In genomic region chr3:13588971-13589370, GRCh38 we compare ENCODE assay signal across 31 cellular contexts. TPM values are rescaled to one million over a fixed set of nuclear protein-coding genes. Genes with fewer than 3 reads are reported as not detected.
"Had no signal": no experiment of that assay in that cellular context is flagged by ENCODE, and none has a peak within 500 bp of the region (broad histone marks: within the 10 kb centered on the region; RNA-seq: fewer than 3 reads in every experiment).

No MANE protein-coding gene starts in this region.

- H3K9me3 ChIP-seq: breast epithelium, gastroesophageal sphincter, pancreas, prostate gland, testis, transverse colon, uterus had no signal

- H3K27ac Mint-ChIP-seq: activated naive CD4-positive, alpha-beta T cell treated with anti-CD3 and anti-CD28 coated beads for 36 hours; activated naive CD8-positive, alpha-beta T cell treated with anti-CD3 and anti-CD28 coated beads, Interleukin-2, amount 10 ng/mL, durations not matched to agents 7 days and 5 days; effector memory CD8-positive, alpha-beta T cell; mesothelial cell of epicardium; naive B cell; nephron progenitor cell; T-cell; T-helper 2 cell treated with Interferon-gamma antibody and Interleukin-4, amounts not matched to agents 5 μg/mL and 100 μg/mL, for 36 hours had no signal

- H3K36me3 ChIP-seq: breast epithelium, gastroesophageal sphincter, pancreas, prostate gland, transverse colon, uterus had no signal

- H3K4me3 ChIP-seq: breast epithelium, coronary artery, dorsolateral prefrontal cortex, gastroesophageal sphincter, hepatocyte, pancreas, prostate gland, testis, transverse colon, uterus had no signal

- H3K4me1 ChIP-seq: breast epithelium, pancreas, prostate gland, testis, transverse colon, uterus had no signal

- H2AFZ ChIP-seq: hepatocyte had no signal

- H3K9me3 Mint-ChIP-seq: activated naive CD4-positive, alpha-beta T cell treated with anti-CD3 and anti-CD28 coated beads for 36 hours; activated naive CD8-positive, alpha-beta T cell treated with anti-CD3 and anti-CD28 coated beads, Interleukin-2, amount 10 ng/mL, durations not matched to agents 7 days and 5 days; central memory CD8-positive, alpha-beta T cell; effector memory CD8-positive, alpha-beta T cell; mesothelial cell of epicardium; naive B cell; nephron progenitor cell; T-cell; T-helper 2 cell treated with Interferon-gamma antibody and Interleukin-4, amounts not matched to agents 5 μg/mL and 100 μg/mL, for 36 hours had no signal

- H3K4me3 Mint-ChIP-seq: activated naive CD4-positive, alpha-beta T cell treated with anti-CD3 and anti-CD28 coated beads for 36 hours; activated naive CD8-positive, alpha-beta T cell treated with anti-CD3 and anti-CD28 coated beads, Interleukin-2, amount 10 ng/mL, durations not matched to agents 7 days and 5 days; central memory CD8-positive, alpha-beta T cell; effector memory CD8-positive, alpha-beta T cell; mesothelial cell of epicardium; naive B cell; nephron progenitor cell; T-cell; T-helper 2 cell treated with Interferon-gamma antibody and Interleukin-4, amounts not matched to agents 5 μg/mL and 100 μg/mL, for 36 hours had no signal

- ATAC-seq: activated CD4-positive, CD25-positive, alpha-beta regulatory T cell treated with anti-CD3 and anti-CD28 coated beads, Interleukin-2, amount 50 U/mL, for 24 hours; effector memory CD8-positive, alpha-beta T cell; gastroesophageal sphincter; pancreas; T-cell had no signal

- H3K4me2 ChIP-seq: hepatocyte had no signal

- H3K27me3 Mint-ChIP-seq: naive B cell, T-cell had no signal

- DNase-seq: activated CD4-positive, alpha-beta T cell treated with anti-CD3 and anti-CD28 coated beads for 48 hours; activated CD4-positive, alpha-beta T cell treated with anti-CD3 and anti-CD28 coated beads, Interleukin-2, amount 50 U/mL, for 48 hours; activated CD8-positive, alpha-beta memory T cell treated with anti-CD3 and anti-CD28 coated beads for 24 hours; activated effector memory CD4-positive, alpha-beta T cell treated with anti-CD3 and anti-CD28 coated beads, Interleukin-2, amount 50 U/mL, for 16 hours; activated naive CD4-positive, alpha-beta T cell treated with anti-CD3 and anti-CD28 coated beads for 36 hours; activated naive CD8-positive, alpha-beta T cell treated with anti-CD3 and anti-CD28 coated beads, Interleukin-2, amount 10 ng/mL, durations not matched to agents 7 days and 5 days; amygdala; effector memory CD8-positive, alpha-beta T cell; erythroblast; islet precursor cell; left cardiac atrium; mammary epithelial cell; naive B cell; nephron progenitor cell; pancreas; stimulated activated CD4-positive, alpha-beta T cell treated with anti-CD3 and anti-CD28 coated beads, Interleukin-2, amount 100 ng/mL, for 48 hours; stimulated activated naive CD4-positive, alpha-beta T cell treated with Interleukin-2 at 50 U/mL for 16 hours; testis; transverse colon; uterus had no signal

- H3K79me2 ChIP-seq: hepatocyte had no signal

- H3K4me1 Mint-ChIP-seq: central memory CD8-positive, alpha-beta T cell; naive B cell; T-cell had no signal

- H3K27me3 ChIP-seq: breast epithelium, dorsolateral prefrontal cortex, gastroesophageal sphincter, hepatocyte, pancreas, testis, transverse colon, uterus had no signal

- H3K27ac ChIP-seq: breast epithelium, coronary artery, dorsolateral prefrontal cortex, gastroesophageal sphincter, hepatocyte, pancreas, prostate gland, testis, transverse colon, uterus had no signal

- H3K36me3 Mint-ChIP-seq: activated naive CD8-positive, alpha-beta T cell treated with anti-CD3 and anti-CD28 coated beads, Interleukin-2, amount 10 ng/mL, durations not matched to agents 7 days and 5 days; mesothelial cell of epicardium; naive B cell; T-cell had no signal

RNA-seq across cellular contexts. Expression of gene FBLN2, which starts 40.0 kb away (rescaled TPM):
- total RNA-seq: activated naive CD4-positive, alpha-beta T cell treated with anti-CD3 and anti-CD28 coated beads for 36 hours had no signal
